ENCODE assay signal across 13 cellular contexts in the genomic region with DNA sequence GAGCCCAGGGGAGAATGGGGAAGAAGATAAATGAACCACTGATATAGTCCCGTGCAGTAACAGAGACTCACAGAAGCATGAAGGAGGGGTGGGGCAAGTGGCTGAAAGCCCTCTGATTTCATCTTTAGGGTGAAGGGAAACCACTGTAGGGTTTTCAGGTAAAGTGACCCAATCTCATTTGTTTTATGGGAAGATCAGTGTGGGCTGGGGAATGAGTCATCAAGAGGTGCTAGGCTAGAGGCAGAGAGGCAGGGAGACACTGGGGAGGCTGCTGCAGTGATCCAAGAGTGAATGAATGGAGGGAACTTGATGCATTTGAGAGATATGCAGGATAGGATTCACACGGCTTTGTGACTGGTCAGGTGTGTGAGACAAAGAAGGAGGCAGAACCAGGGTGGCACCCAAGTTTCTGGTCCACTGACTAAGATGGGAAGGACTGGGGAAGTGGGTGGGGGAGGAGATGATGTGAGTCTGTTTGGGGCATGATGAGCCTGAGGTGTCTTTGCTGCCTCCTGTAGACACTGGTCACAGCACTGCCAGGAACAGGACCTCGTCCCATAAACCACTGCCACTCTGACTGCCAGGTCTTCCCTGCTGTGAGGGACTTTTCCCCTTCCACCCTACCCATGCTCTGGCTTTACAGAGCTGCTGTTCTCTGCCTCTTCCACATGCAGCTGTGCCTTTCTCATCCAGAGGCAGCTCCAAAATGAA.
DNase-seq lines count a peak whose midpoint lies in the region; ATAC-seq, FAIRE-seq and TF ChIP-seq lines count a peak whose summit lies in the region.
"Had no signal": no experiment of that assay in that cellular context is flagged by ENCODE, and none has a peak within 500 bp of the region (broad histone marks: within the 10 kb centered on the region; RNA-seq: fewer than 3 reads in every experiment).

No MANE protein-coding gene starts in this region.

- POLR2A ChIA-PET in PC-3 (lab: Charles Lee; ENCODE audit: unreplicated experiment): no interaction called here

- TF ChIP-seq CTCF in PC-3 (conservative IDR thresholded peaks at IDR 0.05; ENCODE audit: low read depth, low read length) (no peak), D721Med (IDR thresholded peaks at IDR 0.05; ENCODE audit: insufficient read depth, missing control alignments) (no peak)

- H2AFZ ChIP-seq in PC-3 (ENCODE audit: low read length): no peak overlapping the region

- CTCF ChIA-PET in PC-3 (lab: Charles Lee): no interaction called here

- no peak overlapping the region for H3K4me3 ChIP-seq in PC-3 (ENCODE audit: low read length)
- H3K4me3 ChIP-seq: ascending aorta, vagina had no signal

- intact Hi-C loops in PC-3 (cut with micrococcal nuclease) (no loop called here), left ventricle myocardium superior (cut with micrococcal nuclease) (no loop called here)

- no peaks in the 10 kb centered on the region for H3K79me2 ChIP-seq in PC-3 (ENCODE audit: low read length)

- DNase-seq in activated naive CD8-positive, alpha-beta T cell treated with anti-CD3 and anti-CD28 coated beads, Interleukin-2, amount 50 U/mL, for 24 hours: no peak
- no peak for DNase-seq in activated naive CD8-positive, alpha-beta T cell treated with anti-CD3 and anti-CD28 coated beads for 36 hours
- DNase-seq in H54 (ENCODE audit: insufficient read length, low spot score) (peak; percentile 30), PC-3 (peak; percentile 13), D721Med (ENCODE audit: insufficient read length, low spot score) (no peak), left ventricle myocardium superior (no peak)
- no peak for DNase-seq in stimulated activated naive CD8-positive, alpha-beta T cell treated with anti-CD3 and anti-CD28 coated beads, Interleukin-15, Interleukin-2, amounts not matched to agents 100 U/mL and 50 U/mL, for 24 hours
- no peak for DNase-seq in activated CD8-positive, alpha-beta memory T cell treated with anti-CD3 and anti-CD28 coated beads, Interleukin-2, amount 50 U/mL, for 4 hours
- DNase-seq: NCI-H1105, NCI-H446, T-cell had no signal

- no peaks in the 10 kb centered on the region for H4K20me1 ChIP-seq in PC-3 (ENCODE audit: low read length)

- FAIRE-seq in H54 (lab: Jason Lieb, UNC) (no peak), D721Med (lab: Jason Lieb, UNC) (no peak)

- H3K27ac Mint-ChIP-seq in activated naive CD8-positive, alpha-beta T cell treated with anti-CD3 and anti-CD28 coated beads, Interleukin-2, amount 50 U/mL, for 24 hours: no peak overlapping the region
- H3K27ac Mint-ChIP-seq in activated naive CD8-positive, alpha-beta T cell treated with anti-CD3 and anti-CD28 coated beads for 36 hours: no peak overlapping the region
- H3K27ac Mint-ChIP-seq: T-cell had no signal

- H3F3A ChIP-seq in PC-3 (ENCODE audit: low read length, unreplicated experiment): no peaks in the 10 kb centered on the region

- H3K36me3 ChIP-seq in PC-3 (ENCODE audit: low read depth, low read length): no peaks in the 10 kb centered on the region
- H3K36me3 ChIP-seq: ascending aorta, vagina had no signal

- H3K27ac ChIP-seq in PC-3 (ENCODE audit: low read length): no peak overlapping the region
- H3K27ac ChIP-seq: ascending aorta, vagina had no signal

- peaks cover 13% of the 10 kb centered on the region for H3K27me3 ChIP-seq in PC-3 (ENCODE audit: low read length)
- H3K27me3 ChIP-seq: ascending aorta, vagina had no signal

- H3K4me3 Mint-ChIP-seq in activated naive CD8-positive, alpha-beta T cell treated with anti-CD3 and anti-CD28 coated beads, Interleukin-2, amount 50 U/mL, for 24 hours: no peak overlapping the region
- H3K4me3 Mint-ChIP-seq in activated naive CD8-positive, alpha-beta T cell treated with anti-CD3 and anti-CD28 coated beads for 36 hours: no peak overlapping the region
- H3K4me3 Mint-ChIP-seq: T-cell had no signal

- ATAC-seq in activated naive CD8-positive, alpha-beta T cell treated with anti-CD3 and anti-CD28 coated beads, Interleukin-2, amount 50 U/mL, for 24 hours: peak; percentile 65
- ATAC-seq in PC-3 (no peak), left ventricle myocardium superior (no peak)
- ATAC-seq in stimulated activated naive CD8-positive, alpha-beta T cell treated with anti-CD3 and anti-CD28 coated beads, Interleukin-15, Interleukin-2, amounts not matched to agents 100 U/mL and 50 U/mL, for 24 hours: peak; percentile 34
- ATAC-seq: T-cell had no signal

- H3K9ac ChIP-seq in PC-3 (ENCODE audit: low read length): no peak overlapping the region

- no peaks in the 10 kb centered on the region for H3K9me3 Mint-ChIP-seq in activated naive CD8-positive, alpha-beta T cell treated with anti-CD3 and anti-CD28 coated beads, Interleukin-2, amount 50 U/mL, for 24 hours
- H3K9me3 Mint-ChIP-seq in activated naive CD8-positive, alpha-beta T cell treated with anti-CD3 and anti-CD28 coated beads for 36 hours: no peaks in the 10 kb centered on the region

- H3K4me2 ChIP-seq in PC-3 (ENCODE audit: low read length): no peak overlapping the region

- peaks cover 2% of the 10 kb centered on the region for H3K27me3 Mint-ChIP-seq in activated naive CD8-positive, alpha-beta T cell treated with anti-CD3 and anti-CD28 coated beads, Interleukin-2, amount 50 U/mL, for 24 hours
- H3K27me3 Mint-ChIP-seq in activated naive CD8-positive, alpha-beta T cell treated with anti-CD3 and anti-CD28 coated beads for 36 hours: no peaks in the 10 kb centered on the region

- BruUV-seq in PC-3 (replicated peaks; lab: Mats Ljungman, UMichigan): no TSS peak

- no peaks in the 10 kb centered on the region for H3K36me3 Mint-ChIP-seq in activated naive CD8-positive, alpha-beta T cell treated with anti-CD3 and anti-CD28 coated beads, Interleukin-2, amount 50 U/mL, for 24 hours (ENCODE audit: low read depth)
- no peaks in the 10 kb centered on the region for H3K36me3 Mint-ChIP-seq in activated naive CD8-positive, alpha-beta T cell treated with anti-CD3 and anti-CD28 coated beads for 36 hours
- H3K36me3 Mint-ChIP-seq: T-cell had no signal

- H3K9me2 ChIP-seq in PC-3 (replicated peaks; ENCODE audit: low read length): no peaks in the 10 kb centered on the region

- H3K9me3 ChIP-seq in PC-3 (ENCODE audit: low read length): no peaks in the 10 kb centered on the region
- H3K9me3 ChIP-seq: ascending aorta, vagina had no signal

- no peaks in the 10 kb centered on the region for H3K4me1 ChIP-seq in PC-3 (ENCODE audit: insufficient read depth, low read length)

- H3K4me1 Mint-ChIP-seq in activated naive CD8-positive, alpha-beta T cell treated with anti-CD3 and anti-CD28 coated beads, Interleukin-2, amount 50 U/mL, for 24 hours: peaks cover 4% of the 10 kb centered on the region
- peaks cover 2% of the 10 kb centered on the region for H3K4me1 Mint-ChIP-seq in activated naive CD8-positive, alpha-beta T cell treated with anti-CD3 and anti-CD28 coated beads for 36 hours
- H3K4me1 Mint-ChIP-seq: T-cell had no signal

- TF ChIP-seq POLR2A in H54 (IDR thresholded peaks at IDR 0.05; ENCODE audit: low read depth, low read length): no peak

Comparison
In these comparisons a context has a peak if more than half of its experiments do, and no peak if none do; other contexts are left out.
1. ATAC-seq: peak in activated naive CD8-positive, alpha-beta T cell treated with anti-CD3 and anti-CD28 coated beads, Interleukin-2, amount 50 U/mL, for 24 hours (single experiment) and stimulated activated naive CD8-positive, alpha-beta T cell treated with anti-CD3 and anti-CD28 coated beads, Interleukin-15, Interleukin-2, amounts not matched to agents 100 U/mL and 50 U/mL, for 24 hours (single experiment); none in PC-3 (single experiment) and left ventricle myocardium superior (single experiment).
2. DNase-seq: peak in H54 (single experiment) and PC-3 (single experiment); none in activated naive CD8-positive, alpha-beta T cell treated with anti-CD3 and anti-CD28 coated beads, Interleukin-2, amount 50 U/mL, for 24 hours (single experiment), activated naive CD8-positive, alpha-beta T cell treated with anti-CD3 and anti-CD28 coated beads for 36 hours (single experiment), stimulated activated naive CD8-positive, alpha-beta T cell treated with anti-CD3 and anti-CD28 coated beads, Interleukin-15, Interleukin-2, amounts not matched to agents 100 U/mL and 50 U/mL, for 24 hours (single experiment), activated CD8-positive, alpha-beta memory T cell treated with anti-CD3 and anti-CD28 coated beads, Interleukin-2, amount 50 U/mL, for 4 hours (single experiment), D721Med (single experiment) and left ventricle myocardium superior (single experiment).